In the genomic region with DNA sequence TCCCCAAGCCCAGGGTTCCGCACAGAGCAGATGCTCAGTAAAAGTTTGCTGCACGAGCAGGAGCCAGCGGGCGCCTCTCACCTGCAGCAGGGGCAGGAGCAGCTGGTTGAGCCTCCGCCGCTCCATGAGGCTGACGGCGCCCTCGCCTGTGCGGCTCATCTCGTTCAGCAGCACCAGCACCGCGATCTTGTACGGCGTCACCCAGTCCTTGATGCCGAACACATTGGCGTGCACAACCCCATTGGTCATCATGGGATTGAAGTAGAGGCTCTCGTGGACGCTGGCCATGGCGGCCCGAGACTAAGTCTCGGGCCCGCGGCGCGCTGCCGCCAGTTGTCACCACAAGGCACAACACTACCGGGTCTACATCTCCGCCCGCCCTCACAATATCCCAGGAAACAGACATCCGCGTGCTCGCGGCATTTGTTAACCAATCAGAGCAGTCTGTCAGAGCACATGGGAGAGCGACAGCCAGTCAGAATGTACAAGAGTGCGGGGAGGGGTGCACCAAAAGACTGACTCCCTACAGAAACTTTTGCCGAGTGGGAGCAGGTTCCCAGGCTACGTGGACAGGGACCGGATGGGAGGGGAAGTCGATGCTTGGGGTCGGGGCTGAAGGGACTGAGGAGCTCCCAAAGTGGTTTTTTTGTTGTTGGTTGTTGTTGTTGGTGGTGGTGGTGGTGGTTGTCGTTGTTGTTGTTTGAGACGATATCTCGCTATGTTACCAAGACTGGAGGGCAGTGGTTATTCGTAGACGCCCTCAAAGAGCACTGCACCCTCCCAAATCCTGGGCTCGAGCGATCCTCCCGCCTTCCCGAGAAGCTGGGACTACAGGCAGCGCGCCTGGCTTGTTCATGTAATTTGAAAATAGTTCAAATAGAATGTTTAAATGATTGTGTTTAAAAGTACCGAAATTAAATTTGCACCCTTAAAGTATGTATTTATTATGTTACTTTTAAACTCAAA, we compare ENCODE assay signal across 8 cellular contexts. TPM values are rescaled to one million over a fixed set of nuclear protein-coding genes. Genes with fewer than 3 reads are reported as not detected.
DNase-seq lines count a peak whose midpoint lies in the region; TF ChIP-seq lines count a peak whose summit lies in the region.

A gene with protein sequence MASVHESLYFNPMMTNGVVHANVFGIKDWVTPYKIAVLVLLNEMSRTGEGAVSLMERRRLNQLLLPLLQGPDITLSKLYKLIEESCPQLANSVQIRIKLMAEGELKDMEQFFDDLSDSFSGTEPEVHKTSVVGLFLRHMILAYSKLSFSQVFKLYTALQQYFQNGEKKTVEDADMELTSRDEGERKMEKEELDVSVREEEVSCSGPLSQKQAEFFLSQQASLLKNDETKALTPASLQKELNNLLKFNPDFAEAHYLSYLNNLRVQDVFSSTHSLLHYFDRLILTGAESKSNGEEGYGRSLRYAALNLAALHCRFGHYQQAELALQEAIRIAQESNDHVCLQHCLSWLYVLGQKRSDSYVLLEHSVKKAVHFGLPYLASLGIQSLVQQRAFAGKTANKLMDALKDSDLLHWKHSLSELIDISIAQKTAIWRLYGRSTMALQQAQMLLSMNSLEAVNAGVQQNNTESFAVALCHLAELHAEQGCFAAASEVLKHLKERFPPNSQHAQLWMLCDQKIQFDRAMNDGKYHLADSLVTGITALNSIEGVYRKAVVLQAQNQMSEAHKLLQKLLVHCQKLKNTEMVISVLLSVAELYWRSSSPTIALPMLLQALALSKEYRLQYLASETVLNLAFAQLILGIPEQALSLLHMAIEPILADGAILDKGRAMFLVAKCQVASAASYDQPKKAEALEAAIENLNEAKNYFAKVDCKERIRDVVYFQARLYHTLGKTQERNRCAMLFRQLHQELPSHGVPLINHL (minus strand): TSS at position 359 of the 966 bp plus-strand sequence. CDS start 71 bp downstream, at position 288.

- peak within 1 kb of the TSS; percentile 88 for H3K14ac ChIP-seq in H9 (ENCODE audit: insufficient read depth, low read length)

- peak within 1 kb of the TSS; percentile 65 for H3K4me2 ChIP-seq in H9 (ENCODE audit: insufficient read depth, insufficient read length, low read length)

- no peaks in the 10 kb centered on the region for H3K4me1 ChIP-seq in ES-I3 (ENCODE audit: insufficient read depth, low read length)
- no peaks in the 10 kb centered on the region for H3K4me1 ChIP-seq in H9 (ENCODE audit: insufficient read depth, low read length)

- no peaks in the 10 kb centered on the region for H4K20me1 ChIP-seq in H9 (ENCODE audit: control insufficient read depth, insufficient read depth, insufficient read length)

- H3K79me2 ChIP-seq in H9 (ENCODE audit: insufficient read depth, low read length) = no peaks in the 10 kb centered on the region; the same call in 1 of the 2 replicates

- H3K9me3 Mint-ChIP-seq in H9 (no peaks in the 10 kb centered on the region), nephron (no peaks in the 10 kb centered on the region)
- no peaks in the 10 kb centered on the region for H3K9me3 Mint-ChIP-seq in stimulated activated naive CD8-positive, alpha-beta T cell treated with anti-CD3 and anti-CD28 coated beads, Interleukin-15, Interleukin-2, amounts not matched to agents 100 ng/mL and 50 ng/mL, for 24 hours

- H2AFZ ChIP-seq in H9 (ENCODE audit: low read length) = no peak within 1 kb of the TSS

- H4K8ac ChIP-seq in H9 (replicated peaks; ENCODE audit: insufficient read length, low read depth, low read length) = no peak within 1 kb of the TSS

- peak within 1 kb of the TSS; percentile 96 for H3K18ac ChIP-seq in H9 (ENCODE audit: insufficient read length, low read depth, low read length)

- H3K27ac Mint-ChIP-seq in H9 (peak within 1 kb of the TSS; percentile 95 to 99 (median 98)), nephron (peak within 1 kb of the TSS; percentile 95 to 99 (median 98))
- H3K27ac Mint-ChIP-seq in stimulated activated naive CD8-positive, alpha-beta T cell treated with anti-CD3 and anti-CD28 coated beads, Interleukin-15, Interleukin-2, amounts not matched to agents 100 ng/mL and 50 ng/mL, for 24 hours = peak within 1 kb of the TSS; percentile 87

- H3K27me3 Mint-ChIP-seq in H9 (ENCODE audit: low read depth) (peaks cover 2% of the 10 kb centered on the region; the same call in 1 of the 2 replicates), nephron (ENCODE audit: low read depth) (no peaks in the 10 kb centered on the region)
- H3K27me3 Mint-ChIP-seq in stimulated activated naive CD8-positive, alpha-beta T cell treated with anti-CD3 and anti-CD28 coated beads, Interleukin-15, Interleukin-2, amounts not matched to agents 100 ng/mL and 50 ng/mL, for 24 hours = no peaks in the 10 kb centered on the region

- peak within 1 kb of the TSS; percentile 97 to 99 for H3K4me3 Mint-ChIP-seq in H9
- H3K4me3 Mint-ChIP-seq in nephron = peak within 1 kb of the TSS; percentile 90 to 95 (median 91)
- H3K4me3 Mint-ChIP-seq in stimulated activated naive CD8-positive, alpha-beta T cell treated with anti-CD3 and anti-CD28 coated beads, Interleukin-15, Interleukin-2, amounts not matched to agents 100 ng/mL and 50 ng/mL, for 24 hours = peak within 1 kb of the TSS; percentile 92

- DNase-seq in H9 (peak; percentile 99), MG63 (peak; percentile 97), SHP77 treated with DMSO at 0.1 percent for 48 hours (lab: John Stamatoyannopoulos, UW) (peak; percentile 99), fibroblast of the aortic adventitia (ENCODE audit: low read depth) (peak; percentile 99)
- DNase-seq in activated effector memory CD4-positive, alpha-beta T cell treated with anti-CD3 and anti-CD28 coated beads, Interleukin-2, amount 50 U/mL, for 16 hours = peak; percentile 96

- H3K36me3 ChIP-seq in ES-I3 (ENCODE audit: insufficient read depth, low read length) (no peaks in the 10 kb centered on the region), MG63 (peaks cover 13% of the 10 kb centered on the region)

- H3K4me1 Mint-ChIP-seq in H9 (peaks cover 8 to 14% of the 10 kb centered on the region in 2 experiments), nephron (peaks cover 15% of the 10 kb centered on the region)
- peaks cover 39% of the 10 kb centered on the region for H3K4me1 Mint-ChIP-seq in stimulated activated naive CD8-positive, alpha-beta T cell treated with anti-CD3 and anti-CD28 coated beads, Interleukin-15, Interleukin-2, amounts not matched to agents 100 ng/mL and 50 ng/mL, for 24 hours (ENCODE audit: low read depth)

- no peak within 1 kb of the TSS for H4K5ac ChIP-seq in H9 (ENCODE audit: insufficient read length, low read depth, low read length)

- peak within 1 kb of the TSS; percentile 99 for H3K4me3 ChIP-seq in MG63
- H3K4me3 ChIP-seq in fibroblast of the aortic adventitia (ENCODE audit: low read depth, low read length) = peak within 1 kb of the TSS; percentile 78

- no peak within 1 kb of the TSS for H2BK5ac ChIP-seq in H9 (ENCODE audit: insufficient read length, low read length)

- H2BK20ac ChIP-seq in H9 (ENCODE audit: low read depth, low read length, poor library complexity, severe bottlenecking) = no peak within 1 kb of the TSS

- no peak within 1 kb of the TSS for H3K4ac ChIP-seq in H9 (ENCODE audit: low read depth, low read length)

- H4K91ac ChIP-seq in H9 (ENCODE audit: insufficient read length, low read depth, low read length) = no peak within 1 kb of the TSS

- H3K27ac ChIP-seq in H9 (ENCODE audit: insufficient read length, low read depth, low read length) = peak within 1 kb of the TSS; percentile 37

- H2BK120ac ChIP-seq in H9 (ENCODE audit: low read depth, low read length, poor library complexity, severe bottlenecking) = no peak within 1 kb of the TSS

- H3K56ac ChIP-seq in H9 (ENCODE audit: insufficient read length, low read depth, low read length) = peak within 1 kb of the TSS; percentile 23

- H3K9ac ChIP-seq in ES-I3 (ENCODE audit: low read depth, low read length) (peak within 1 kb of the TSS; percentile 64), H9 (ENCODE audit: extremely low read depth, insufficient read length, low read length) (peak within 1 kb of the TSS; percentile 94)

- peaks cover 3% of the 10 kb centered on the region for H3K23me2 ChIP-seq in H9 (ENCODE audit: insufficient read length, low read depth, low read length, poor library complexity, severe bottlenecking)

- H3K36me3 Mint-ChIP-seq in H9 (ENCODE audit: insufficient read depth in 1 of 3, low read depth in 3 of 3) (peaks cover 0 to 2% (median 0%) of the 10 kb centered on the region in 3 experiments; a peak in 3 of 7 replicates), nephron (ENCODE audit: low read depth) (no peaks in the 10 kb centered on the region)
- H3K36me3 Mint-ChIP-seq in stimulated activated naive CD8-positive, alpha-beta T cell treated with anti-CD3 and anti-CD28 coated beads, Interleukin-15, Interleukin-2, amounts not matched to agents 100 ng/mL and 50 ng/mL, for 24 hours (ENCODE audit: low read depth) = peaks cover 16% of the 10 kb centered on the region

- H3K23ac ChIP-seq in H9 (ENCODE audit: insufficient read length, low read depth, low read length) = peak within 1 kb of the TSS; percentile 14

- H3K27me3 ChIP-seq in H9 (ENCODE audit: insufficient read depth, low read length) (no peaks in the 10 kb centered on the region), MG63 (no peaks in the 10 kb centered on the region)

- H2BK15ac ChIP-seq in H9 (ENCODE audit: low read depth, low read length) = no peak within 1 kb of the TSS

- H3K9me3 ChIP-seq in ES-I3 (ENCODE audit: control insufficient read depth, insufficient read depth, low read length) (no peaks in the 10 kb centered on the region), H9 (ENCODE audit: control insufficient read depth, low read depth, low read length) (no peaks in the 10 kb centered on the region), MG63 (no peaks in the 10 kb centered on the region)

- no peak within 1 kb of the TSS for H2BK12ac ChIP-seq in H9 (ENCODE audit: insufficient read length, low read depth, low read length)

- no peak within 1 kb of the TSS for H3T11ph ChIP-seq in H9 (ENCODE audit: low read length)

- no peak within 1 kb of the TSS for H2AK5ac ChIP-seq in H9 (ENCODE audit: insufficient read length, low read length)

- peaks cover 9% of the 10 kb centered on the region for H3K79me1 ChIP-seq in H9 (ENCODE audit: insufficient read depth, low read depth, low read length, poor library complexity, severe bottlenecking)

- WGBS in H9 (ENCODE audit: extremely low coverage, insufficient read length, low lambda C conversion rate) = no CpG with 5 or more reads among the region's 53 CpGs

- TF ChIP-seq CTCF in H9 (conservative IDR thresholded peaks at IDR 0.05) (no peak), fibroblast of the aortic adventitia (IDR thresholded peaks at IDR 0.05; ENCODE audit: insufficient read depth, low read length) (no peak), nephron (IDR thresholded peaks at IDR 0.05; ENCODE audit: unreplicated experiment in 3 of 3) (no peak)

RNA-seq across cellular contexts. Expression of the gene that starts here (rescaled TPM):
- 95.3 and 101 TPM in 2 replicates for total RNA-seq in H9 (2021)
- 156 and 273 TPM in 2 replicates for total RNA-seq in MG63 (2014; rRNA removed; shearing (Covaris generic); ENCODE audit: low replicate concordance)
- total RNA-seq in fibroblast of the aortic adventitia (ENCODE audit: low replicate concordance) = 148 and 209 TPM in 2 replicates

Comparison
In these comparisons a context has a peak if more than half of its experiments do, and no peak if none do; other contexts are left out.
1. Peak in every context shown above with its lines: DNase-seq, H3K4me3 ChIP-seq and H3K27ac ChIP-seq.